ENCODE assay signal across 8 cellular contexts in the genomic region with DNA sequence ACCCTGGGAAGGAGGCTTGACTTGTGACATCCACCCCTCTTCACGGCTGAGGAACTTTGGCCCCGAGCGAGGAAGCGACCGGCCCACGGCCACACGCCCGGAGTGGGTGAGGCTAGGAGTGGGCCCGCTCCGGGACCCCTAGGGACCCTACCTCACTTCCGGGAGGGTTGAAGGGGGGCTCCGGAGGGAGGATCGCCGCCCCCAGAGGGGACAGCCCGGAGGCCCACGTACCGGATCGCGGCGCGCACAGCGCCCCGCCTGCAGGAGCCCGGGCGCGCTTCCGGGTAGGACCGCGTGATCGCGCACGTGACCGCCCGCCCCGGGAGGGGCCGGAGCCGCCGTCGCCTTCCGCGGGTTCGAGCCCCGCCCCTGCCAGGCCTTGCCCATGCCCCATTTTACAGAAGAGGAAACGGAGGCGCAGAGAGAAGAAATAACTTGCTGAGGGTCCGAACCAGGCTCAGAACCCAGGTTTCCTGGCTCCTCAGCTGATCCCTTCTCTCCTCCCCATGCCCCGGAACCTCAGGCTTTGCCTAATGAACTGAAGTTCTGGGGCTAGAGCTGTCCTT. TPM values are rescaled to one million over a fixed set of nuclear protein-coding genes. Genes with fewer than 3 reads are reported as not detected.
DNase-seq lines count a peak whose midpoint lies in the region; ATAC-seq, FAIRE-seq and TF ChIP-seq lines count a peak whose summit lies in the region.

A gene (minus strand): TSS at position 280 of the 566 bp plus-strand sequence. CDS start 3,695 bp downstream, outside the sequence.

- H3K9me3 Mint-ChIP-seq in activated CD8-positive, alpha-beta T cell treated with anti-CD3 and anti-CD28 coated beads for 36 hours = no peaks in the 10 kb centered on the region
- H3K9me3 Mint-ChIP-seq in memory B cell = no peaks in the 10 kb centered on the region

- peak within 1 kb of the TSS; percentile 91 for H3K27ac Mint-ChIP-seq in activated CD8-positive, alpha-beta T cell treated with anti-CD3 and anti-CD28 coated beads for 36 hours
- peak within 1 kb of the TSS; percentile 97 for H3K27ac Mint-ChIP-seq in memory B cell

- H3K36me3 Mint-ChIP-seq in activated CD8-positive, alpha-beta T cell treated with anti-CD3 and anti-CD28 coated beads for 36 hours (ENCODE audit: low read depth) = peaks cover 26% of the 10 kb centered on the region
- H3K36me3 Mint-ChIP-seq in memory B cell = peaks cover 21% of the 10 kb centered on the region

- peak within 1 kb of the TSS; percentile 94 for H3K4me3 Mint-ChIP-seq in activated CD8-positive, alpha-beta T cell treated with anti-CD3 and anti-CD28 coated beads for 36 hours
- H3K4me3 Mint-ChIP-seq in memory B cell = peak within 1 kb of the TSS; percentile 91

- ATAC-seq in HG02973 (IDR thresholded peaks at IDR 0.05; ENCODE audit: unreplicated experiment) (peak; percentile 87), memory B cell (ENCODE audit: low read depth) (peak; percentile 85)
- peak; percentile 94 for ATAC-seq in activated CD8-positive, alpha-beta T cell treated with anti-CD3 and anti-CD28 coated beads for 36 hours

- intact Hi-C loops in activated CD8-positive, alpha-beta T cell treated with anti-CD3 and anti-CD28 coated beads for 36 hours (cut with micrococcal nuclease) = no loop called here

- H3K27me3 Mint-ChIP-seq in activated CD8-positive, alpha-beta T cell treated with anti-CD3 and anti-CD28 coated beads for 36 hours = peaks cover 5% of the 10 kb centered on the region
- H3K27me3 Mint-ChIP-seq in memory B cell = no peaks in the 10 kb centered on the region

- FAIRE-seq in GM18507 (lab: Jason Lieb, UNC) = peak; percentile 81

- CTCF ChIA-PET in activated CD8-positive, alpha-beta T cell treated with anti-CD3 and anti-CD28 coated beads for 36 hours (lab: Charles Lee) = interaction anchor here (1.3 to 1.7 kb wide), 2 partner anchors 20 to 21 kb away, joined by 4 to 6 read pairs; no protein-coding TSS in a partner anchor

- POLR2A ChIA-PET in activated CD8-positive, alpha-beta T cell treated with anti-CD3 and anti-CD28 coated beads for 36 hours (lab: Charles Lee) = interaction anchor here (1.0 to 1.7 kb wide), 4 partner anchors 10 to 32 kb away, joined by 3 to 8 read pairs (median 4); a partner anchor contains a TSS

- TF ChIP-seq CTCF in activated CD8-positive, alpha-beta T cell treated with anti-CD3 and anti-CD28 coated beads for 36 hours (IDR thresholded peaks at IDR 0.05) = no peak

- H3K4me1 Mint-ChIP-seq in activated CD8-positive, alpha-beta T cell treated with anti-CD3 and anti-CD28 coated beads for 36 hours (ENCODE audit: low read depth) = peaks cover 32% of the 10 kb centered on the region
- peaks cover 33% of the 10 kb centered on the region for H3K4me1 Mint-ChIP-seq in memory B cell

- DNase-seq in A172 (ENCODE audit: low spot score) (peak; percentile 55), GM18507 (ENCODE audit: extremely low spot score, insufficient read length, low read depth) (peak; percentile 86), NCI-H226 (peak; percentile 70), memory B cell (ENCODE audit: low spot score in 2 of 2) (peak; percentile 87 to 89)
- DNase-seq in activated CD8-positive, alpha-beta T cell treated with anti-CD3 and anti-CD28 coated beads for 36 hours = peak; percentile 87
- DNase-seq in effector CD8-positive, alpha-beta T cell (lab: John Stamatoyannopoulos, UW) = peak; percentile 46
- peak; percentile 61 for DNase-seq in stimulated activated CD8-positive, alpha-beta memory T cell treated with anti-CD3 and anti-CD28 coated beads, Interleukin-12 subunit alpha, Interleukin-12 subunit beta, amount 100 ng/mL, for 1 hour (ENCODE audit: low read depth)

RNA-seq across cellular contexts. Expression of the gene that starts here (rescaled TPM):
- 32.0 and 40.0 TPM in 2 replicates for total RNA-seq in A172 (2014; rRNA removed; shearing (Covaris generic))
- 10 to 100 TPM; 51.9 to 52.1 TPM for total RNA-seq in activated CD8-positive, alpha-beta T cell treated with anti-CD3 and anti-CD28 coated beads for 36 hours

Comparison
In these comparisons a context has a peak if more than half of its experiments do, and no peak if none do; other contexts are left out.
1. Peak in every context shown above with its lines: DNase-seq and ATAC-seq.